In genomic region chr2:183070942-183071844, GRCh38 we compare ENCODE assay signal across 8 cellular contexts. TPM values are rescaled to one million over a fixed set of nuclear protein-coding genes. Genes with fewer than 3 reads are reported as not detected.
DNase-seq lines count a peak whose midpoint lies in the region; TF ChIP-seq lines count a peak whose summit lies in the region.

No MANE protein-coding gene starts in this region.

- peak; percentile 87 for DNase-seq in ELF-1 (ENCODE audit: low read depth, low spot score)
- DNase-seq in NCI-H2029 treated with DMSO at 0.1 percent for 48 hours (lab: John Stamatoyannopoulos, UW), result peak; percentile 25
- DNase-seq in fibroblast of gingiva (ENCODE audit: low read depth), result peak; percentile 14
- DNase-seq in neuronal stem cell (ENCODE audit: low spot score), result no peak
- DNase-seq in ovary, result no peak
- no peak for DNase-seq in NCI-H1048 (lab: John Stamatoyannopoulos, UW)
- DNase-seq in occipital lobe (lab: John Stamatoyannopoulos, UW), result no peak
- no peak for DNase-seq in NCI-H524 treated with DMSO at 0.1 percent for 48 hours (lab: John Stamatoyannopoulos, UW)

- TF ChIP-seq CTCF in ovary (IDR thresholded peaks at IDR 0.05), result no peak

- H3K9me3 ChIP-seq in neuronal stem cell (replicated peaks in 1 of 2; ENCODE audit: control insufficient read depth in 2 of 2, insufficient read depth in 1 of 2, low read depth in 1 of 2, low read length in 2 of 2) (peaks cover 12 to 15% of the 10 kb centered on the region in 2 donors), ovary (no peaks in the 10 kb centered on the region)

- no peak overlapping the region for H3K23ac ChIP-seq in neuronal stem cell (ENCODE audit: low read depth, low read length, poor library complexity)

- no peak overlapping the region for H2BK12ac ChIP-seq in neuronal stem cell (ENCODE audit: low read length)

- H3K9ac ChIP-seq in neuronal stem cell (ENCODE audit: low read depth, low read length, poor library complexity), result peak overlapping the region; percentile 70

- no peak overlapping the region for H2AK5ac ChIP-seq in neuronal stem cell (ENCODE audit: low read depth, low read length)

- no peak for TF ChIP-seq POLR2A in ovary (IDR thresholded peaks at IDR 0.05)

- no CpG with 5 or more reads among the region's 34 CpGs for WGBS in neuronal stem cell (ENCODE audit: extremely low coverage in 2 of 2, insufficient read length in 2 of 2, insufficient replicate concordance in 1 of 2), 2 donors
- 69 to 75% (median 70%) methylated on average over 34 of the region's 34 CpGs for WGBS in ovary, 3 donors

- H3K4me3 ChIP-seq in neuronal stem cell (ENCODE audit: low read length in 2 of 2), result no peak overlapping the region
- no peak overlapping the region for H3K4me3 ChIP-seq in ovary

- H3K4me2 ChIP-seq in neuronal stem cell (ENCODE audit: insufficient read depth, low read length, poor library complexity, severe bottlenecking), result no peak overlapping the region

- H2BK5ac ChIP-seq in neuronal stem cell (ENCODE audit: low read length), result no peak overlapping the region

- peak overlapping the region; percentile 70 for H2AFZ ChIP-seq in neuronal stem cell (ENCODE audit: low read length)

- H3K79me1 ChIP-seq in neuronal stem cell (ENCODE audit: low read depth, low read length), result peaks cover 3% of the 10 kb centered on the region

- intact Hi-C loops in ovary (cut with DNase I), result no loop called here

- no peak for TF ChIP-seq EP300 in ovary (IDR thresholded peaks at IDR 0.05)

- H3K4me1 ChIP-seq in neuronal stem cell (ENCODE audit: control insufficient read depth in 2 of 2, insufficient read depth in 1 of 2, low read depth in 1 of 2, low read length in 2 of 2), result no peaks in the 10 kb centered on the region
- H3K4me1 ChIP-seq in ovary (ENCODE audit: insufficient read depth), result no peaks in the 10 kb centered on the region

- H4K8ac ChIP-seq in neuronal stem cell (ENCODE audit: low read depth, low read length), result peak overlapping the region; percentile 96

- H3K27ac ChIP-seq in neuronal stem cell (replicated peaks; ENCODE audit: low read length) (no peak overlapping the region), ovary (no peak overlapping the region)

- H3K14ac ChIP-seq in neuronal stem cell (ENCODE audit: low read length), result no peak overlapping the region

- peak overlapping the region; percentile 89 for H3K18ac ChIP-seq in neuronal stem cell (ENCODE audit: low read length)

- H3K27me3 ChIP-seq in neuronal stem cell (ENCODE audit: control insufficient read depth in 3 of 3, insufficient read depth in 3 of 3, low read depth in 1 of 3, low read length in 3 of 3) (peaks cover 0 to 16% (median 0%) of the 10 kb centered on the region in 3 experiments), ovary (no peaks in the 10 kb centered on the region)

- H3K36me3 ChIP-seq in neuronal stem cell (replicated peaks in 1 of 2; ENCODE audit: control insufficient read depth in 2 of 2, insufficient read depth in 2 of 2, low read length in 2 of 2) (no peaks in the 10 kb centered on the region), ovary (no peaks in the 10 kb centered on the region)

- H4K91ac ChIP-seq in neuronal stem cell (ENCODE audit: low read depth, low read length, poor library complexity), result peak overlapping the region; percentile 72

- peak overlapping the region; percentile 1 for H2BK15ac ChIP-seq in neuronal stem cell (ENCODE audit: low read length)

- H2BK120ac ChIP-seq in neuronal stem cell (ENCODE audit: low read depth, low read length), result no peak overlapping the region

- H3K4ac ChIP-seq in neuronal stem cell (ENCODE audit: low read length), result no peak overlapping the region

RNA-seq across cellular contexts. Expression of gene DUSP19, which starts 7.4 kb away (rescaled TPM):
- 1.5 TPM for polyA plus RNA-seq in neuronal stem cell (2013, experiment 1 of 2)
- 1.7 TPM for polyA plus RNA-seq in neuronal stem cell (2013, experiment 2 of 2)
- 1 to 10 TPM; 2.7 to 5.5 (median 3.8) TPM for total RNA-seq in ovary
- 1 to 10 TPM; 1.4 to 3.4 TPM for polyA plus RNA-seq in ovary
- 19.3 TPM for total RNA-seq in occipital lobe

RNA-seq across cellular contexts. Expression of gene NCKAP1, which starts 32.9 kb away (rescaled TPM):
- polyA plus RNA-seq in neuronal stem cell (2013, experiment 1 of 2), result 67.2 TPM
- 67.6 TPM for polyA plus RNA-seq in neuronal stem cell (2013, experiment 2 of 2)
- total RNA-seq in ovary (100 to 1,000 TPM in 5 of 7 donors, 10 to 100 TPM in 2; 78.7 to 122 (median 109) TPM), occipital lobe (244 TPM)
- 10 to 100 TPM; 59.9 to 66.3 TPM for polyA plus RNA-seq in ovary

RNA-seq across cellular contexts. Expression of gene NUP35, which starts 53.0 kb away (rescaled TPM):
- 19.0 TPM for polyA plus RNA-seq in neuronal stem cell (2013, experiment 1 of 2)
- polyA plus RNA-seq in neuronal stem cell (2013, experiment 2 of 2), result 18.7 TPM
- total RNA-seq in ovary (10 to 100 TPM; 15.2 to 28.5 (median 19.7) TPM), occipital lobe (58.6 TPM)
- polyA plus RNA-seq in ovary, result 10 to 100 TPM; 12.2 to 14.2 TPM

Comparison
In these comparisons a context has a peak if more than half of its experiments do, and no peak if none do; other contexts are left out.
1. DNase-seq: peak in ELF-1 (single experiment), NCI-H2029 treated with DMSO at 0.1 percent for 48 hours (single experiment) and fibroblast of gingiva (single experiment); none in neuronal stem cell (single experiment), ovary (0 of 5), NCI-H1048 (single experiment), occipital lobe (single experiment) and NCI-H524 treated with DMSO at 0.1 percent for 48 hours (single experiment).